Comparison of ENCODE assay signal across 1 cellular context in genomic region chr1:180502361-180503273, GRCh38.
TF ChIP-seq lines count a peak whose summit lies in the region.

Gene ACBD6, minus strand, starts transcription at chr1:180502577. Its CDS starts 311 bp downstream, at chr1:180502266.

TF ChIP-seq in K562, 482 proteins besides CTCF, POLR2A, EP300 and RAD21 (continued from another document and continues in another):
- TF ChIP-seq ZNF740 (CRISPR knock-in tag; IDR thresholded peaks at IDR 0.05) (peak; percentile 90), ZNF740 (tag; IDR thresholded peaks at IDR 0.05) (0 out of 4 replicates have a peak, but pooled peaks of 1 of the 2 experiments have one; percentile 28), MCM7 (IDR thresholded peaks at IDR 0.05) (no peak), THAP12 (CRISPR knock-in tag; IDR thresholded peaks at IDR 0.05) (peak; percentile 73; the same call in 1 of the 2 replicates), NR4A1 (CRISPR knock-in tag; IDR thresholded peaks at IDR 0.05) (no peak), NR4A1 (tag; IDR thresholded peaks at IDR 0.05) (0 out of 2 replicates have a peak, but pooled peaks have one; percentile 78), RNF2 (IDR thresholded peaks at IDR 0.05) (peak; percentile 83; the same call in 1 of the 2 replicates), ZNF398 (CRISPR knock-in tag; IDR thresholded peaks at IDR 0.05) (no peak), ZNF518B (CRISPR knock-in tag; IDR thresholded peaks at IDR 0.05) (no peak), HDGF (IDR thresholded peaks at IDR 0.05) (no peak), GABPB2 (CRISPR knock-in tag; conservative IDR thresholded peaks at IDR 0.05) (no peak), EGR1 (conservative IDR thresholded peaks at IDR 0.05) (peak; percentile 70), RNF219 (CRISPR knock-in tag; IDR thresholded peaks at IDR 0.05) (no peak), ZMIZ1 (IDR thresholded peaks at IDR 0.05; ENCODE audit: low read depth in 2 of 2, low read length in 2 of 2) (peak in 1 of 2 experiments; percentile 69; a peak in 1 of 4 replicates), NFRKB (IDR thresholded peaks at IDR 0.05; ENCODE audit: low read depth) (peak; percentile 52; the same call in 1 of the 2 replicates), EP400 (IDR thresholded peaks at IDR 0.05) (peak; percentile 96), POLR2G (IDR thresholded peaks at IDR 0.05; ENCODE audit: low read depth, low read length) (peak; percentile 99), ZBTB11 (CRISPR knock-in tag; IDR thresholded peaks at IDR 0.05) (peak; percentile 93 to 99 (median 97)), CC2D1A (IDR thresholded peaks at IDR 0.05) (peak; percentile 66; the same call in 1 of the 2 replicates), FOXP4 (CRISPR knock-in tag; IDR thresholded peaks at IDR 0.05; ENCODE audit: borderline replicate concordance) (peak; percentile 96), STAG1 (CRISPR knock-in tag; IDR thresholded peaks at IDR 0.05; ENCODE audit: borderline replicate concordance) (peak; percentile 83), ZBTB12 (CRISPR knock-in tag; IDR thresholded peaks at IDR 0.05) (peak; percentile 17), CLOCK (CRISPR knock-in tag; IDR thresholded peaks at IDR 0.05; ENCODE audit: borderline replicate concordance) (no peak)
